8 cellular contexts compared by ENCODE assay signal in genomic region chr14:58238252-58239247, GRCh38. TPM values are rescaled to one million over a fixed set of nuclear protein-coding genes. Genes with fewer than 3 reads are reported as not detected.
A peak's percentile ranks its signal among the peaks of the same experiment; 100 is the strongest.
DNase-seq lines count a peak whose midpoint lies in the region; ATAC-seq lines count a peak whose summit lies in the region.

No MANE protein-coding gene starts in this region.

- DNase-seq in activated T-cell treated with anti-CD3 and anti-CD28 coated beads for 48 hours (ENCODE audit: low read depth) (peak; percentile 15), NOMO-1 (lab: John Stamatoyannopoulos, UW; ENCODE audit: unreplicated experiment in 2 of 2) (no peak), NCI-H2196 (lab: John Stamatoyannopoulos, UW; ENCODE audit: unreplicated experiment) (no peak)
- DNase-seq in activated T-cell treated with anti-CD3 and anti-CD28 coated beads, Interleukin-2, amount 50 U/mL, for 24 hours = no peak
- DNase-seq in activated CD8-positive, alpha-beta T cell treated with anti-CD3 and anti-CD28 coated beads, Interleukin-2, amount 10 ng/mL, durations not matched to agents 7 days and 5 days = no peak

- no peaks in the 10 kb centered on the region for H3K27me3 Mint-ChIP-seq in activated T-cell treated with anti-CD3 and anti-CD28 coated beads, Interleukin-2, amount 50 U/mL, for 24 hours
- H3K27me3 Mint-ChIP-seq in activated CD8-positive, alpha-beta T cell treated with anti-CD3 and anti-CD28 coated beads, Interleukin-2, amount 10 ng/mL, durations not matched to agents 7 days and 5 days (ENCODE audit: low read depth) = no peaks in the 10 kb centered on the region

- CTCF ChIA-PET in activated CD8-positive, alpha-beta T cell treated with anti-CD3 and anti-CD28 coated beads, Interleukin-2, amount 10 ng/mL, durations not matched to agents 7 days and 5 days (lab: Charles Lee) = no interaction called here

- ATAC-seq in activated CD8-positive, alpha-beta T cell treated with anti-CD3 and anti-CD28 coated beads, Interleukin-2, amount 10 ng/mL, durations not matched to agents 7 days and 5 days = peak; percentile 29
- no peak for ATAC-seq in HG03457 (IDR thresholded peaks at IDR 0.05; ENCODE audit: unreplicated experiment)

- POLR2A ChIA-PET in activated CD8-positive, alpha-beta T cell treated with anti-CD3 and anti-CD28 coated beads, Interleukin-2, amount 10 ng/mL, durations not matched to agents 7 days and 5 days (lab: Charles Lee) = interaction anchor here (2.2 kb wide), 1 partner anchor 61 kb away, joined by 7 read pairs; no protein-coding TSS in a partner anchor

- no peaks in the 10 kb centered on the region for H3K9me3 Mint-ChIP-seq in activated T-cell treated with anti-CD3 and anti-CD28 coated beads, Interleukin-2, amount 50 U/mL, for 24 hours
- H3K9me3 Mint-ChIP-seq in activated CD8-positive, alpha-beta T cell treated with anti-CD3 and anti-CD28 coated beads, Interleukin-2, amount 10 ng/mL, durations not matched to agents 7 days and 5 days (ENCODE audit: insufficient read depth) = no peaks in the 10 kb centered on the region

- peaks cover 19% of the 10 kb centered on the region for H3K4me1 Mint-ChIP-seq in activated T-cell treated with anti-CD3 and anti-CD28 coated beads, Interleukin-2, amount 50 U/mL, for 24 hours (ENCODE audit: low read depth)
- H3K4me1 Mint-ChIP-seq in activated CD8-positive, alpha-beta T cell treated with anti-CD3 and anti-CD28 coated beads, Interleukin-2, amount 10 ng/mL, durations not matched to agents 7 days and 5 days (ENCODE audit: low read depth) = peaks cover 17% of the 10 kb centered on the region

- no peak overlapping the region for H3K4me3 Mint-ChIP-seq in activated T-cell treated with anti-CD3 and anti-CD28 coated beads, Interleukin-2, amount 50 U/mL, for 24 hours
- H3K4me3 Mint-ChIP-seq in activated CD8-positive, alpha-beta T cell treated with anti-CD3 and anti-CD28 coated beads, Interleukin-2, amount 10 ng/mL, durations not matched to agents 7 days and 5 days = no peak overlapping the region

- H3K4me3 ChIP-seq in iPS-11a (ENCODE audit: low read depth, low read length) (peak overlapping the region; percentile 9), skin epidermis (peak overlapping the region; percentile 43 to 66 (median 54))

- H3K27ac Mint-ChIP-seq in activated T-cell treated with anti-CD3 and anti-CD28 coated beads, Interleukin-2, amount 50 U/mL, for 24 hours = no peak overlapping the region
- H3K27ac Mint-ChIP-seq in activated CD8-positive, alpha-beta T cell treated with anti-CD3 and anti-CD28 coated beads, Interleukin-2, amount 10 ng/mL, durations not matched to agents 7 days and 5 days = no peak overlapping the region

- peak overlapping the region in 18 of 21 experiments; percentile 2 to 86 (median 64) for H3K27ac ChIP-seq in skin epidermis

- peaks cover 26% of the 10 kb centered on the region for H3K36me3 Mint-ChIP-seq in activated T-cell treated with anti-CD3 and anti-CD28 coated beads, Interleukin-2, amount 50 U/mL, for 24 hours (ENCODE audit: low read depth)
- peaks cover 4% of the 10 kb centered on the region for H3K36me3 Mint-ChIP-seq in activated CD8-positive, alpha-beta T cell treated with anti-CD3 and anti-CD28 coated beads, Interleukin-2, amount 10 ng/mL, durations not matched to agents 7 days and 5 days (ENCODE audit: low read depth)

RNA-seq across cellular contexts. Expression of gene PSMA3, which starts 6.1 kb away (rescaled TPM):
- 100 to 1,000 TPM; 257 to 275 TPM for total RNA-seq in activated CD8-positive, alpha-beta T cell treated with anti-CD3 and anti-CD28 coated beads, Interleukin-2, amount 10 ng/mL, durations not matched to agents 7 days and 5 days

RNA-seq across cellular contexts. Expression of gene ACTR10, which starts 38.6 kb away (rescaled TPM):
- total RNA-seq in activated CD8-positive, alpha-beta T cell treated with anti-CD3 and anti-CD28 coated beads, Interleukin-2, amount 10 ng/mL, durations not matched to agents 7 days and 5 days = 10 to 100 TPM; 49.5 to 53.4 TPM

RNA-seq across cellular contexts. Expression of gene ARID4A, which starts 59.8 kb away (rescaled TPM):
- 10 to 100 TPM; 27.0 to 28.0 TPM for total RNA-seq in activated CD8-positive, alpha-beta T cell treated with anti-CD3 and anti-CD28 coated beads, Interleukin-2, amount 10 ng/mL, durations not matched to agents 7 days and 5 days
